ENCODE assay signal across 9 cellular contexts in the genomic region with DNA sequence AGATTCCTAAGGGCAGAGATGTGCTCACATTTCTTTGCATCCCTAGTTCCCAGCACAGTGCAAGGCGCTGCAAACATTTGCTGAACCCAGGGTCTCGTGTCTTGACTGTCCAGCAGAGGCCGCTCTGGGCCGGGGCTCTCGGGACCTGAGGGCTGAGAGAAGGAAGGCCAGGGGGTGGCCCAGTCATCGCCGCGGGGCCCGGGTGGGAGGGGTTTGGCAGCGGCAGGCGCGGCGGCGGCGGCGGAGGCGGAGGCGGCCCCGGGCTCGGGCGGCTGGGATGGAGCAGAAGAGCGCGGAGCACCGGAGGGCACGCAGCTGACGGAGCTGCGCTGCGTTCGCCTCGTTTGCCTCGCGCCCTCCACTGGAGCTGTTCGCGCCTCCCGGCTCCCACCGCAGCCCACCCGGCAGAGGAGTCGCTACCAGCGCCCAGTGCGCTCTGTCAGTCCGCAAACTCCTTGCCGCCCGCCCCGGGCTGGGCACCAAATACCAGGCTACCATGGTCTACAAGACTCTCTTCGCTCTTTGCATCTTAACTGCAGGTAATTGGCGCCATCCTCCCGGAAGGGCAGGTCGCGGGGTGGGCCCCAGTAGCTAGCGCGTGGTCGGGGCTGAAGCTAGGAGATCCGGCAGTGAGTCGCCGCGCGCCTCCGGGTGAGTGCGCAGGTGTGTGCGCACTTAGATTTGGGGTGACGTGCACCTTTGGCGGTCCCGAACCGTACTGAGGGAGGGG. TPM values are rescaled to one million over a fixed set of nuclear protein-coding genes. Genes with fewer than 3 reads are reported as not detected.
DNase-seq lines count a peak whose midpoint lies in the region; ATAC-seq and TF ChIP-seq lines count a peak whose summit lies in the region.
"Had no signal": no experiment of that assay in that cellular context is flagged by ENCODE, and none has a peak within 500 bp of the region (broad histone marks: within the 10 kb centered on the region; RNA-seq: fewer than 3 reads in every experiment).

A gene with protein sequence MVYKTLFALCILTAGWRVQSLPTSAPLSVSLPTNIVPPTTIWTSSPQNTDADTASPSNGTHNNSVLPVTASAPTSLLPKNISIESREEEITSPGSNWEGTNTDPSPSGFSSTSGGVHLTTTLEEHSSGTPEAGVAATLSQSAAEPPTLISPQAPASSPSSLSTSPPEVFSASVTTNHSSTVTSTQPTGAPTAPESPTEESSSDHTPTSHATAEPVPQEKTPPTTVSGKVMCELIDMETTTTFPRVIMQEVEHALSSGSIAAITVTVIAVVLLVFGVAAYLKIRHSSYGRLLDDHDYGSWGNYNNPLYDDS (plus strand): TSS at position 285 of the 730 bp plus-strand sequence. CDS start 212 bp downstream, at position 497.

- H3K9me3 ChIP-seq in esophagus squamous epithelium (no peaks in the 10 kb centered on the region), mucosa of stomach (ENCODE audit: control insufficient read depth, low read length) (no peaks in the 10 kb centered on the region)

- H3K27ac ChIP-seq in esophagus squamous epithelium, result peak within 1 kb of the TSS; percentile 39 to 90 (median 72)

- H3K27ac Mint-ChIP-seq in activated B cell treated with CpG ODN at 0.5 μM for 24 hours, result peak within 1 kb of the TSS; percentile 82

- H3K36me3 ChIP-seq in esophagus squamous epithelium, result no peaks in the 10 kb centered on the region
- no peaks in the 10 kb centered on the region for H3K36me3 ChIP-seq in mucosa of stomach (ENCODE audit: control insufficient read depth, insufficient read depth, low read length)

- POLR2A ChIA-PET in activated B cell treated with CpG ODN at 0.5 μM for 24 hours (lab: Charles Lee), result interaction anchor here (0.6 to 1.5 kb wide), 6 partner anchors 12 to 582 kb away, joined by 3 to 7 read pairs (median 5); a partner anchor contains a TSS

- peak within 1 kb of the TSS; percentile 62 for H3K9ac ChIP-seq in mucosa of stomach (ENCODE audit: low read length)

- H3K36me3 Mint-ChIP-seq in activated B cell treated with CpG ODN at 0.5 μM for 24 hours (ENCODE audit: low read depth), result peaks cover 6% of the 10 kb centered on the region

- 0% methylated on average over 7 of the region's 64 CpGs; no CpG with 5 or more reads in 1 of the 2 donors for WGBS in esophagus squamous epithelium, 2 donors

- peak in 2 of 4 donors; percentile 63 to 70 for TF ChIP-seq POLR2A in esophagus squamous epithelium (IDR thresholded peaks at IDR 0.05)

- H3K4me1 ChIP-seq in esophagus squamous epithelium (peaks cover 5 to 34% (median 12%) of the 10 kb centered on the region in 3 donors), mucosa of stomach (ENCODE audit: control insufficient read depth, insufficient read depth, low read length) (peaks cover 16% of the 10 kb centered on the region)

- peaks cover 40% of the 10 kb centered on the region for H3K4me1 Mint-ChIP-seq in activated B cell treated with CpG ODN at 0.5 μM for 24 hours

- peak within 1 kb of the TSS; percentile 46 to 85 (median 55) for H3K4me3 ChIP-seq in esophagus squamous epithelium
- H3K4me3 ChIP-seq in mucosa of stomach (ENCODE audit: low read length), result peak within 1 kb of the TSS; percentile 74

- H3K4me3 Mint-ChIP-seq in activated B cell treated with CpG ODN at 0.5 μM for 24 hours, result peak within 1 kb of the TSS; percentile 91

- peaks cover 0 to 50% (median 0%) of the 10 kb centered on the region in 4 donors for H3K27me3 ChIP-seq in esophagus squamous epithelium
- peaks cover 17% of the 10 kb centered on the region for H3K27me3 ChIP-seq in mucosa of stomach (ENCODE audit: control insufficient read depth, insufficient read depth, low read length)

- intact Hi-C loops in activated B cell treated with CpG ODN at 0.5 μM for 24 hours (cut with micrococcal nuclease) (loop anchor here (1.0 to 10.0 kb wide), 9 partner anchors 59 to 789 kb away; a partner anchor contains a TSS), esophagus squamous epithelium (cut with DNase I) (loop anchor here (10.0 kb wide), 1 partner anchor 352 kb away; no protein-coding TSS in a partner anchor)

- CTCF ChIA-PET in activated B cell treated with CpG ODN at 0.5 μM for 24 hours (lab: Charles Lee), result interaction anchor here (0.7 to 3.6 kb wide), 15 partner anchors 10 to 581 kb away, joined by 3 to 19 read pairs (median 4); a partner anchor contains a TSS

- peaks cover 7% of the 10 kb centered on the region for H3K27me3 Mint-ChIP-seq in activated B cell treated with CpG ODN at 0.5 μM for 24 hours

- ATAC-seq in GM18511 (IDR thresholded peaks at IDR 0.05; ENCODE audit: unreplicated experiment) (peak; percentile 79), HG02938 (IDR thresholded peaks at IDR 0.05; ENCODE audit: unreplicated experiment) (peak; percentile 71), activated B cell treated with CpG ODN at 0.5 μM for 24 hours (ENCODE audit: low read depth) (peak; percentile 89)

- no peaks in the 10 kb centered on the region for H3K9me3 Mint-ChIP-seq in activated B cell treated with CpG ODN at 0.5 μM for 24 hours

- DNase-seq in AG08396 (ENCODE audit: low spot score) (peak; percentile 92), NCI-H1930 (lab: John Stamatoyannopoulos, UW) (peak; percentile 66), activated B cell treated with CpG ODN at 0.5 μM for 24 hours (peak; percentile 77), esophagus squamous epithelium (lab: John Stamatoyannopoulos, UW) (peak; percentile 39)

- TF ChIP-seq CTCF in activated B cell treated with CpG ODN at 0.5 μM for 24 hours (IDR thresholded peaks at IDR 0.05) (no peak), esophagus squamous epithelium (IDR thresholded peaks at IDR 0.05) (peak; percentile 56 to 73 (median 65)), subcutaneous adipose tissue (IDR thresholded peaks at IDR 0.05; ENCODE audit: low read depth) (no peak)

RNA-seq across cellular contexts. Expression of the gene that starts here (rescaled TPM):
- 6.5 and 6.7 TPM in 2 replicates for total RNA-seq in activated B cell treated with CpG ODN at 0.5 μM for 24 hours
- total RNA-seq in esophagus squamous epithelium, result 10 to 100 TPM in 1 of 4 donors, 1 to 10 TPM in 3; 1.9 to 10.3 (median 4.4) TPM
- total RNA-seq in subcutaneous adipose tissue, result 10 to 100 TPM; 10.5 to 62.3 (median 50.4) TPM
- total RNA-seq: T-helper 1 cell treated with Interleukin-12 subunit alpha and Interleukin-12 subunit beta and Interleukin-4 antibody, amounts not matched to agents 30 ng/mL and 1 ng/mL, for 36 hours had no signal

Comparison
In these comparisons a context has a peak if more than half of its experiments do, and no peak if none do; other contexts are left out.
1. Peak in every context shown above with its lines: DNase-seq, ATAC-seq, H3K4me3 ChIP-seq and H3K27ac ChIP-seq.
2. DNase-seq: peak in every context shown above with its lines; median percentile 92 in AG08396; 77 in activated B cell treated with CpG ODN at 0.5 μM for 24 hours; 66 in NCI-H1930; 39 in esophagus squamous epithelium.
3. CTCF ChIP-seq: peak in esophagus squamous epithelium (6 of 6); none in activated B cell treated with CpG ODN at 0.5 μM for 24 hours (single experiment) and subcutaneous adipose tissue (single experiment).